Comparison of ENCODE assay signal across 9 cellular contexts in the genomic region with DNA sequence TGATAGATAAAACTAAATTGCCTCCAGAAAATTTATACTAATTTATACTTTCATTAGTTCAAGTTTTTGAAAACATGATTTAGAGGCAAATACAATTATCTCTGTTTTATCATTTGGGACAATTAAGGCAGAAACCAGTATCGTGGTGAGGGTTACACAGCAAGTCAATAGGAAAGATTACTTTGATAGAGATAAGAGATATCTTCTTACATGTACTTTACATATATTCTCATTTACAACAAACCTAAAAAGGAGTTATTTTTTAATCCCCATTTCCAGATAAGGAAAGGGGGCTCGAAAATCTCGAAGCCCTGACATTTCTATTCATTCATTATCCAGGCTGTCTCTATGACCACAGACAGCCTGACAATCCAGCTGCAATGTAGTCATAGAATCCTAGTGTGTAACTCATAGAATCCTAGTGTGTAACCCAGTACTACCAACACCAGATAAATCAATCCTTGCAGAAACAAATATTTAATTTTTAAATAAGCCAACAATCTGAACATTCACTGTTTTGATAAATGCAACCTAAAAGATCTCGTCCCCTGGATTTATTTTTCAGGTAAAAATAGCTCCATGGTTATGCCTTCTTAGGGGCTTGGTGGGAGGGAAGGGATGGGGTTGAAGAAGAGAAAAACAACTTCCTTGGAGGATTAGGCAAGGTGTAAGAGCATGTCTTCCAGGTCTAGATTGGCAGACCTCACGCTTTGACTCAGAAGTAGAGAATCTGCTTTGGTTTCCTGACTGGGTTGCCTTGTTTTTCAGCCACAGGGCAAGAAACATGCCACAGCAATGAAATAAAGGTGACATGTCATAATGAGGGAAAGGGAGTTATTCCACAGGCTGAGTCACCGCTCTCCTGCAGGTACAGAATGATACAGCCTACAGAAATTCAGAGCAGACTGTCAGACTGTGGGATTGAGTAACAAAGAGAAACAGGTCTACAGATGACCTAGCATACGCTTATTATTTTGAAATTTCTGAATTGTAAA. TPM values are rescaled to one million over a fixed set of nuclear protein-coding genes. Genes with fewer than 3 reads are reported as not detected.
DNase-seq lines count a peak whose midpoint lies in the region; ATAC-seq, FAIRE-seq and TF ChIP-seq lines count a peak whose summit lies in the region.
"Had no signal": no experiment of that assay in that cellular context is flagged by ENCODE, and none has a peak within 500 bp of the region (broad histone marks: within the 10 kb centered on the region; RNA-seq: fewer than 3 reads in every experiment).

No MANE protein-coding gene starts in this region.

- in situ Hi-C loops in HepG2 (cut with HindIII; ENCODE audit: extremely low pct_ligation_motif_present, low pct_unique_long_range_greater_than_20kb), result no loop called here

- no peak for TF ChIP-seq POLR2A in HepG2 (IDR thresholded peaks at IDR 0.05; ENCODE audit: insufficient read depth in 1 of 2, low read depth in 2 of 2, low read length in 2 of 2)

- no peaks in the 10 kb centered on the region for H3K79me2 ChIP-seq in HepG2 (ENCODE audit: insufficient read depth, low read length)

- H3K36me3 ChIP-seq in HepG2 (replicated peaks in 1 of 2; ENCODE audit: control insufficient read depth in 1 of 2, insufficient read depth in 2 of 2, low read length in 2 of 2), result no peaks in the 10 kb centered on the region

- H3K9me3 ChIP-seq in HepG2 (ENCODE audit: low read length), result no peaks in the 10 kb centered on the region

- no peak for FAIRE-seq in HepG2 (lab: Jason Lieb, UNC)

- 20% methylated on average over 7 of the region's 7 CpGs for WGBS in HepG2 (ENCODE audit: low lambda C conversion rate)

- H3K9ac ChIP-seq in HepG2 (ENCODE audit: insufficient read depth, low read depth, low read length), result no peak overlapping the region

- intact Hi-C loops in HepG2 (cut with micrococcal nuclease; ENCODE audit: unreplicated experiment), result loop anchor here (2.0 to 5.0 kb wide), 2 partner anchors 16 to 62 kb away; no protein-coding TSS in a partner anchor

- H3K4me3 ChIP-seq in HepG2 (replicated peaks in 1 of 3; ENCODE audit: insufficient read depth in 1 of 3, low read depth in 2 of 3, low read length in 3 of 3), result no peak overlapping the region

- no peak for TF ChIP-seq EP300 in HepG2 (IDR thresholded peaks at IDR 0.05; ENCODE audit: low read depth in 2 of 2, low read length in 2 of 2)
- TF ChIP-seq EP300 in HepG2 (CRISPR knock-in tag; IDR thresholded peaks at IDR 0.05; ENCODE audit: borderline replicate concordance), result no peak

- CTCF ChIA-PET in HepG2 (lab: Yijun Ruan, JAX; ENCODE audit: low intra/inter-chr PET ratio, low total read pairs), result no interaction called here

- H3K27me3 ChIP-seq in HepG2 (ENCODE audit: control insufficient read depth in 1 of 2, insufficient read depth in 2 of 2, low read length in 2 of 2), result no peaks in the 10 kb centered on the region

- POLR2A ChIA-PET in HepG2 (lab: Yijun Ruan, JAX), result no interaction called here

- H3K4me2 ChIP-seq in HepG2 (ENCODE audit: low read depth, low read length), result no peak overlapping the region

- no peak for TF ChIP-seq CTCF in HepG2 (CRISPR knock-in tag; IDR thresholded peaks at IDR 0.05)

- peaks cover 53% of the 10 kb centered on the region for H3K4me1 ChIP-seq in HepG2 (ENCODE audit: insufficient read depth, low read length)

- no TSS peak for BruUV-seq in HepG2 (replicated peaks; lab: Mats Ljungman, UMichigan)

- TF ChIP-seq RAD21 in HepG2 (CRISPR knock-in tag; IDR thresholded peaks at IDR 0.05), result no peak

- no peak overlapping the region for H2AFZ ChIP-seq in HepG2 (ENCODE audit: low read length)

- DNase-seq in AG08395 (ENCODE audit: low spot score), result peak; percentile 65
- peak; percentile 73 for DNase-seq in HK-2 (ENCODE audit: unreplicated experiment)
- DNase-seq in astrocyte of the hippocampus (ENCODE audit: low read depth, low spot score), result peak; percentile 94
- peak; percentile 66 for DNase-seq in HepG2 (ENCODE audit: low spot score)
- DNase-seq in DMS 273 (lab: John Stamatoyannopoulos, UW; ENCODE audit: unreplicated experiment), result no peak
- DNase-seq in globus pallidus (ENCODE audit: low spot score), result no peak
- no peak for DNase-seq in KG1 (lab: John Stamatoyannopoulos, UW)
- DNase-seq: stimulated activated CD4-positive, alpha-beta T cell treated with anti-CD3 and anti-CD28 coated beads, Interleukin-2, amount 100 ng/mL, for 24 hours had no signal

- H4K20me1 ChIP-seq in HepG2 (ENCODE audit: insufficient read depth, low read length), result no peaks in the 10 kb centered on the region

- H3K27ac ChIP-seq in HepG2 (ENCODE audit: extremely low read length, insufficient read depth, low read length), result no peak overlapping the region

- ATAC-seq in HepG2, result peak; percentile 59
- ATAC-seq in HG02840 (IDR thresholded peaks at IDR 0.05; ENCODE audit: low FRiP score, unreplicated experiment), result no peak

TF ChIP-seq in HepG2, 621 proteins besides CTCF, POLR2A, EP300 and RAD21 (continues in another document):
- TF ChIP-seq KAT7 (CRISPR knock-in tag; IDR thresholded peaks at IDR 0.05; ENCODE audit: borderline replicate concordance) (no peak), MAFF (IDR thresholded peaks at IDR 0.05; ENCODE audit: low read depth, low read length) (0 out of 2 replicates have a peak, but pooled peaks have one; percentile 10), ATF2 (CRISPR knock-in tag; IDR thresholded peaks at IDR 0.05) (no peak), ZNF251 (CRISPR knock-in tag; IDR thresholded peaks at IDR 0.05) (no peak), ZFP36L1 (CRISPR knock-in tag; IDR thresholded peaks at IDR 0.05) (no peak), ATF5 (CRISPR knock-in tag; IDR thresholded peaks at IDR 0.05; ENCODE audit: low read depth) (no peak), HMG20A (CRISPR knock-in tag; IDR thresholded peaks at IDR 0.05; ENCODE audit: borderline replicate concordance) (peak; percentile 28; the same call in 1 of the 2 replicates), FOSL2 (CRISPR knock-in tag; IDR thresholded peaks at IDR 0.05) (peak; percentile 75), SAP130 (CRISPR knock-in tag; IDR thresholded peaks at IDR 0.05; ENCODE audit: low read depth) (peak; percentile 31; the same call in 1 of the 2 replicates), ZNF777 (CRISPR knock-in tag; IDR thresholded peaks at IDR 0.05) (no peak), CEBPB (IDR thresholded peaks at IDR 0.05; ENCODE audit: borderline replicate concordance, low read depth, low read length) (0 out of 2 replicates have a peak, but pooled peaks have one; percentile 12)
- TF ChIP-seq, protein P1, sequence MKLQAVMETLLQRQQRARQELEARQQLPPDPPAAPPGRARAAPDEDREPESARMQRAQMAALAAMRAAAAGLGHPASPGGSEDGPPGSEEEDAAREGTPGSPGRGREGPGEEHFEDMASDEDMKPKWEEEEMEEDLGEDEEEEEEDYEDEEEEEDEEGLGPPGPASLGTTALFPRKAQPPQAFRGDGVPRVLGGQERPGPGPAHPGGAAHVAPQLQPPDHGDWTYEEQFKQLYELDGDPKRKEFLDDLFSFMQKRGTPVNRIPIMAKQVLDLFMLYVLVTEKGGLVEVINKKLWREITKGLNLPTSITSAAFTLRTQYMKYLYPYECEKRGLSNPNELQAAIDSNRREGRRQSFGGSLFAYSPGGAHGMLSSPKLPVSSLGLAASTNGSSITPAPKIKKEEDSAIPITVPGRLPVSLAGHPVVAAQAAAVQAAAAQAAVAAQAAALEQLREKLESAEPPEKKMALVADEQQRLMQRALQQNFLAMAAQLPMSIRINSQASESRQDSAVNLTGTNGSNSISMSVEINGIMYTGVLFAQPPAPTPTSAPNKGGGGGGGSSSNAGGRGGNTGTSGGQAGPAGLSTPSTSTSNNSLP (IDR thresholded peaks at IDR 0.05; ENCODE audit: low read depth, low read length), result 0 out of 2 replicates have a peak, but pooled peaks have one; percentile 26

RNA-seq across cellular contexts. Expression of gene IRF2BP2, which starts 45.6 kb away (rescaled TPM):
- total RNA-seq in HepG2 (2016; rRNA removed; fragmentation: Illumina TruSeq; extraction: Trizol), result 127 and 147 TPM in 2 replicates
- 25.1 and 26.8 TPM in 2 replicates for total RNA-seq in HepG2 (2016; cell fraction: cytosol; rRNA removed; fragmentation: Illumina TruSeq; extraction: Trizol; ENCODE audit: low read depth)
- 104 and 154 TPM in 2 replicates for total RNA-seq in HepG2 (2016; cell fraction: insoluble cytoplasmic fraction; rRNA removed; fragmentation: Illumina TruSeq; extraction: Trizol)
- 85.2 and 85.5 TPM in 2 replicates for total RNA-seq in HepG2 (2016; cell fraction: membrane; rRNA removed; fragmentation: Illumina TruSeq; extraction: Trizol)
- 132 and 141 TPM in 2 replicates for total RNA-seq in HepG2 (2016; cell fraction: nucleus; rRNA removed; fragmentation: Illumina TruSeq; extraction: Trizol)
- polyA plus RNA-seq in HepG2 (2011; rRNA removed), result 140 and 180 TPM in 2 replicates
- 82.1 and 111 TPM in 2 replicates for polyA plus RNA-seq in HepG2 (2011; cell fraction: cytosol; rRNA removed)
- polyA plus RNA-seq in HepG2 (2011; cell fraction: nucleus; rRNA removed), result 491 and 557 TPM in 2 replicates
- 136 and 153 TPM in 2 replicates for polyA plus RNA-seq in HepG2 (2012)
- polyA plus RNA-seq in HepG2 (2016; cell fraction: cytosol; fragmentation: Illumina TruSeq; extraction: Trizol; ENCODE audit: low read depth), result 22.4 and 23.1 TPM in 2 replicates
- 127 and 168 TPM in 2 replicates for polyA plus RNA-seq in HepG2 (2016; cell fraction: insoluble cytoplasmic fraction; fragmentation: Illumina TruSeq; extraction: Trizol; ENCODE audit: low read depth)
- polyA plus RNA-seq in HepG2 (2016; cell fraction: membrane; fragmentation: Illumina TruSeq; extraction: Trizol; ENCODE audit: low read depth), result 58.5 and 65.6 TPM in 2 replicates
- 293 and 322 TPM in 2 replicates for polyA plus RNA-seq in HepG2 (2016; cell fraction: nucleus; fragmentation: Illumina TruSeq; extraction: Trizol; ENCODE audit: insufficient read depth, low read depth)
- 43.4 and 196 TPM in 2 replicates for polyA minus RNA-seq in HepG2 (2011; rRNA and poly(A)+ RNA removed; ENCODE audit: low replicate concordance)
- polyA minus RNA-seq in HepG2 (2011; cell fraction: cytosol; rRNA and poly(A)+ RNA removed), result 155 and 170 TPM in 2 replicates
- polyA minus RNA-seq in HepG2 (2011; cell fraction: nucleus; rRNA and poly(A)+ RNA removed), result 115 and 118 TPM in 2 replicates

Comparison
In these comparisons a context has a peak if more than half of its experiments do, and no peak if none do; other contexts are left out.
1. DNase-seq: peak in AG08395 (single experiment), HK-2 (single experiment), astrocyte of the hippocampus (single experiment) and HepG2 (single experiment); none in DMS 273 (single experiment), globus pallidus (single experiment) and KG1 (single experiment).